12 cellular contexts compared by ENCODE assay signal in genomic region chr2:128638741-128639477, GRCh38.
A peak's percentile ranks its signal among the peaks of the same experiment; 100 is the strongest.
DNase-seq lines count a peak whose midpoint lies in the region; ATAC-seq and TF ChIP-seq lines count a peak whose summit lies in the region.
"Had no signal": no experiment of that assay in that cellular context is flagged by ENCODE, and none has a peak within 500 bp of the region (broad histone marks: within the 10 kb centered on the region; RNA-seq: fewer than 3 reads in every experiment).

No MANE protein-coding gene starts in this region.

- no peak for TF ChIP-seq POLR2A in esophagus muscularis mucosa (IDR thresholded peaks at IDR 0.05; ENCODE audit: low read depth)

- H3K4me3 ChIP-seq in MG63 (no peak overlapping the region), esophagus muscularis mucosa (no peak overlapping the region)

- H3K27me3 Mint-ChIP-seq in osteocyte (ENCODE audit: unreplicated experiment) = no peaks in the 10 kb centered on the region

- H3K9me3 Mint-ChIP-seq in osteocyte (ENCODE audit: unreplicated experiment) = no peaks in the 10 kb centered on the region

- ATAC-seq in GM19328 (IDR thresholded peaks at IDR 0.05; ENCODE audit: unreplicated experiment) = no peak
- no peak for ATAC-seq in stimulated activated naive CD8-positive, alpha-beta T cell treated with anti-CD3 and anti-CD28 coated beads, Interleukin-15, Interleukin-2, amounts not matched to agents 100 U/mL and 50 U/mL, for 24 hours
- ATAC-seq: esophagus mucosa had no signal

- H3K36me3 Mint-ChIP-seq in osteocyte (ENCODE audit: unreplicated experiment) = no peaks in the 10 kb centered on the region

- peak overlapping the region; percentile 77 for H3K27ac Mint-ChIP-seq in osteocyte (ENCODE audit: unreplicated experiment)

- no peaks in the 10 kb centered on the region for H3K27me3 ChIP-seq in MG63
- no peaks in the 10 kb centered on the region for H3K27me3 ChIP-seq in esophagus muscularis mucosa

- H3K9me3 ChIP-seq in MG63 (no peaks in the 10 kb centered on the region), esophagus muscularis mucosa (no peaks in the 10 kb centered on the region)

- no peak for TF ChIP-seq CTCF in esophagus muscularis mucosa (IDR thresholded peaks at IDR 0.05)
- TF ChIP-seq CTCF in osteocyte (IDR thresholded peaks at IDR 0.05) = no peak

- intact Hi-C loops in esophagus muscularis mucosa (cut with DNase I) = no loop called here

- DNase-seq in Daoy (ENCODE audit: low read depth) (peak; percentile 29), MG63 (peak; percentile 61), esophagus muscularis mucosa (ENCODE audit: extremely low spot score) (peak; percentile 64), osteocyte (ENCODE audit: extremely low spot score, unreplicated experiment) (peak; percentile 90), NCI-H2029 (lab: John Stamatoyannopoulos, UW) (no peak), NCI-H187 treated with DMSO at 0.1 percent for 48 hours (lab: John Stamatoyannopoulos, UW) (no peak)
- no peak for DNase-seq in stimulated activated naive CD8-positive, alpha-beta T cell treated with anti-CD3 and anti-CD28 coated beads, Interleukin-15, Interleukin-2, amounts not matched to agents 100 U/mL and 50 U/mL, for 24 hours
- DNase-seq: activated naive CD4-positive, alpha-beta T cell; NCI-H774 had no signal

- H3K4me1 ChIP-seq in esophagus muscularis mucosa = no peaks in the 10 kb centered on the region

- H3K4me1 Mint-ChIP-seq in osteocyte (ENCODE audit: unreplicated experiment) = peaks cover 55% of the 10 kb centered on the region

- WGBS in esophagus muscularis mucosa = 88% methylated on average over 7 of the region's 9 CpGs

- H3K4me3 Mint-ChIP-seq in osteocyte (ENCODE audit: unreplicated experiment) = peak overlapping the region; percentile 41

- H3K36me3 ChIP-seq in MG63 (no peaks in the 10 kb centered on the region), esophagus muscularis mucosa (no peaks in the 10 kb centered on the region)

- H3K27ac ChIP-seq in esophagus muscularis mucosa (replicated peaks in 1 of 4) = no peak overlapping the region
- H3K27ac ChIP-seq: HL-60 had no signal

- no peak for TF ChIP-seq EP300 in esophagus muscularis mucosa (IDR thresholded peaks at IDR 0.05)

Comparison
In these comparisons a context has a peak if more than half of its experiments do, and no peak if none do; other contexts are left out.
1. DNase-seq: peak in Daoy (single experiment), MG63 (single experiment), esophagus muscularis mucosa (single experiment) and osteocyte (single experiment); none in NCI-H2029 (single experiment), NCI-H187 treated with DMSO at 0.1 percent for 48 hours (single experiment) and stimulated activated naive CD8-positive, alpha-beta T cell treated with anti-CD3 and anti-CD28 coated beads, Interleukin-15, Interleukin-2, amounts not matched to agents 100 U/mL and 50 U/mL, for 24 hours (single experiment).